In the genomic region with DNA sequence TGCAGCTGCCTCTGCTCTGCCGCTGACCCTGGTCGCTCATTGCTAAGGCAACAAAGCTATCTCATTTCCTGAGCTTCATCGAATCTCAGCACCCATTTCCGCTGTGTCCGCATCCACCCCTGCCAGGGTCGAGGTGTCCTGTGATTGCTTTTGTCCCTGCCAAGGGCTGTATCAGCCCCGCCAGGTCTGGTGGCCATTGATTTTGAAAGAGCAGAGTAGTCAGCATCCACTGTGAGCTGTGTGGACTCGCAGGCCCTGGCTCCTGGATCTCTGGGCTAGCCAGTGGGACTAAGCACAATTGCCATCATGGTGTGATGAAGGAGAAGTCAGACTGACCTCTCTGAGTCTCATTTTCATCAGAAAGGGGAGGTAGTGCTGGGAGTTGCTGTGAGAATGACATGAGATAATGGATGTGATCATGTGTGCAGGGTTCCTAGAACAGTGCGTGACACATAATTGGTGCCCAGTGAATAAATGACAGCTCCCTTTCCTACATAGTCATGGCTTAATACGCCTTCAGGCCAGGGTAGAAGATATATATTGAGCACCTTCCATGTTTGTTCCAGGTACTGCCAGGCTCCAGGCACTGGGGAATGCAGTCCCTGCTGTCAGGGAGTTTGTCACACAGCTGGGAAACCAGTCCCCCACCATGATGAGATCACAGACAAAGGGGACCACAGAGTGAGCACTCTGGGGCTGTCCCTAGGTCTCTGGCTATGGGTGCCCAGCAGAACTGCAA, we compare ENCODE assay signal across 12 cellular contexts. TPM values are rescaled to one million over a fixed set of nuclear protein-coding genes. Genes with fewer than 3 reads are reported as not detected.
DNase-seq lines count a peak whose midpoint lies in the region; ATAC-seq and TF ChIP-seq lines count a peak whose summit lies in the region.
"Had no signal": no experiment of that assay in that cellular context is flagged by ENCODE, and none has a peak within 500 bp of the region (broad histone marks: within the 10 kb centered on the region; RNA-seq: fewer than 3 reads in every experiment).

No MANE protein-coding gene starts in this region.

- no peak overlapping the region for H4K91ac ChIP-seq in H9 (ENCODE audit: insufficient read length, low read depth, low read length)

- H2BK15ac ChIP-seq in H9 (ENCODE audit: low read depth, low read length) = no peak overlapping the region

- intact Hi-C loops in Right ventricle myocardium inferior (cut with DNase I) (no loop called here), lower lobe of right lung (cut with DNase I) (no loop called here)

- H2BK12ac ChIP-seq in H9 (ENCODE audit: insufficient read length, low read depth, low read length) = no peak overlapping the region

- no CpG with 5 or more reads among the region's 10 CpGs for WGBS in H9 (ENCODE audit: extremely low coverage, insufficient read length, low lambda C conversion rate)

- no peak overlapping the region for H3K23ac ChIP-seq in H9 (ENCODE audit: insufficient read length, low read depth, low read length)

- H3K27me3 ChIP-seq in right atrium auricular region (no peaks in the 10 kb centered on the region), lower lobe of right lung (ENCODE audit: low read depth) (no peaks in the 10 kb centered on the region), H9 (ENCODE audit: insufficient read depth, low read length) (no peaks in the 10 kb centered on the region)
- H3K27me3 ChIP-seq: adrenal gland had no signal

- H2AK5ac ChIP-seq in H9 (ENCODE audit: insufficient read length, low read length) = no peak overlapping the region

- H3K36me3 Mint-ChIP-seq in brain = peaks cover 1% of the 10 kb centered on the region
- H3K36me3 Mint-ChIP-seq in type B pancreatic cell = no peaks in the 10 kb centered on the region
- H3K36me3 Mint-ChIP-seq in H9 (ENCODE audit: insufficient read depth in 1 of 3, low read depth in 3 of 3) = no peaks in the 10 kb centered on the region; a peak in 1 of 7 replicates

- ATAC-seq in Right ventricle myocardium inferior (peak; percentile 11), lower lobe of right lung (peak in 1 of 2 donors; percentile 60)

- no peak overlapping the region for H4K5ac ChIP-seq in H9 (ENCODE audit: insufficient read length, low read depth, low read length)

- no peak overlapping the region for H2BK20ac ChIP-seq in H9 (ENCODE audit: low read depth, low read length, poor library complexity, severe bottlenecking)

- H3K4me2 ChIP-seq in H9 (ENCODE audit: insufficient read depth, insufficient read length, low read length) = no peak overlapping the region

- H3K18ac ChIP-seq in H9 (ENCODE audit: insufficient read length, low read depth, low read length) = no peak overlapping the region

- POLR2A ChIA-PET in GM10248 (lab: Yijun Ruan, JAX) = no interaction called here

- H3K56ac ChIP-seq in H9 (ENCODE audit: insufficient read length, low read depth, low read length) = no peak overlapping the region

- no peaks in the 10 kb centered on the region for H3K79me2 ChIP-seq in H9 (ENCODE audit: insufficient read depth, low read length)

- no peak overlapping the region for H2BK5ac ChIP-seq in H9 (ENCODE audit: insufficient read length, low read length)

- no peaks in the 10 kb centered on the region for H4K20me1 ChIP-seq in H9 (ENCODE audit: control insufficient read depth, insufficient read depth, insufficient read length)

- no peak overlapping the region for H4K8ac ChIP-seq in H9 (replicated peaks; ENCODE audit: insufficient read length, low read depth, low read length)

- H3K4me3 Mint-ChIP-seq in brain (peak overlapping the region in 1 of 5 experiments; percentile 25), type B pancreatic cell (no peak overlapping the region), H9 (no peak overlapping the region)

- H2BK120ac ChIP-seq in H9 (ENCODE audit: low read depth, low read length, poor library complexity, severe bottlenecking) = no peak overlapping the region

- H3K36me3 ChIP-seq in right atrium auricular region (no peaks in the 10 kb centered on the region), lower lobe of right lung (no peaks in the 10 kb centered on the region)
- H3K36me3 ChIP-seq: adrenal gland had no signal

- no peaks in the 10 kb centered on the region for H3K23me2 ChIP-seq in H9 (ENCODE audit: insufficient read length, low read depth, low read length, poor library complexity, severe bottlenecking)

- TF ChIP-seq CTCF in right atrium auricular region (IDR thresholded peaks at IDR 0.05) = no peak
- TF ChIP-seq CTCF in brain (conservative IDR thresholded peaks at IDR 0.05) = no peak
- no peak for TF ChIP-seq CTCF in lower lobe of right lung (IDR thresholded peaks at IDR 0.05)
- no peak for TF ChIP-seq CTCF in type B pancreatic cell (conservative IDR thresholded peaks at IDR 0.05)
- TF ChIP-seq CTCF in H9 (conservative IDR thresholded peaks at IDR 0.05) = no peak
- no peak for TF ChIP-seq CTCF in GM10248 (IDR thresholded peaks at IDR 0.05; ENCODE audit: control extremely low read depth, extremely low read depth, low read depth, missing control alignments)

- H3K79me1 ChIP-seq in H9 (ENCODE audit: insufficient read depth, low read depth, low read length, poor library complexity, severe bottlenecking) = no peaks in the 10 kb centered on the region

- peaks cover 0 to 8% (median 4%) of the 10 kb centered on the region in 5 experiments for H3K9me3 Mint-ChIP-seq in brain
- peaks cover 1% of the 10 kb centered on the region for H3K9me3 Mint-ChIP-seq in type B pancreatic cell
- peaks cover 0 to 2% of the 10 kb centered on the region in 2 experiments; a peak in 4 of 5 replicates for H3K9me3 Mint-ChIP-seq in H9

- H3K27me3 Mint-ChIP-seq in brain = no peaks in the 10 kb centered on the region
- no peaks in the 10 kb centered on the region for H3K27me3 Mint-ChIP-seq in type B pancreatic cell
- H3K27me3 Mint-ChIP-seq in H9 (ENCODE audit: low read depth) = peaks cover 2% of the 10 kb centered on the region

- no peak overlapping the region for H3K4ac ChIP-seq in H9 (ENCODE audit: low read depth, low read length)

- no peak overlapping the region for H3K9ac ChIP-seq in H9 (ENCODE audit: extremely low read depth, insufficient read length, low read length)

- H3K4me1 Mint-ChIP-seq in brain (peaks cover 43% of the 10 kb centered on the region), type B pancreatic cell (ENCODE audit: unreplicated experiment) (peaks cover 28% of the 10 kb centered on the region), H9 (peaks cover 4 to 14% of the 10 kb centered on the region in 2 experiments)

- H2AFZ ChIP-seq in H9 (ENCODE audit: low read length) = no peak overlapping the region

- H3K14ac ChIP-seq in H9 (ENCODE audit: insufficient read depth, low read length) = no peak overlapping the region

- H3K4me3 ChIP-seq in right atrium auricular region (no peak overlapping the region), lower lobe of right lung (no peak overlapping the region)
- H3K4me3 ChIP-seq: adrenal gland had no signal

- CTCF ChIA-PET in GM10248 (lab: Yijun Ruan, JAX) = interaction anchor here (1.2 to 3.9 kb wide), 3 partner anchors 11 to 152 kb away, joined by 3 to 24 read pairs (median 3); no protein-coding TSS in a partner anchor

- H3K27ac Mint-ChIP-seq in brain (peak overlapping the region; percentile 22 to 97 (median 83)), type B pancreatic cell (peak overlapping the region; percentile 7), H9 (no peak overlapping the region; a peak in 2 of 7 replicates)

- H3K27ac ChIP-seq in right atrium auricular region = no peak overlapping the region
- peak overlapping the region; percentile 32 for H3K27ac ChIP-seq in lower lobe of right lung
- H3K27ac ChIP-seq in H9 (ENCODE audit: insufficient read length, low read depth, low read length) = no peak overlapping the region

- H3K4me1 ChIP-seq in right atrium auricular region (peaks cover 0 to 39% of the 10 kb centered on the region in 2 donors), lower lobe of right lung (peaks cover 53% of the 10 kb centered on the region), H9 (ENCODE audit: insufficient read depth, low read length) (0 out of 2 replicates have a peak, but pooled peaks cover 2% of the 10 kb centered on the region)
- H3K4me1 ChIP-seq: adrenal gland had no signal

- no peak for DNase-seq in Right ventricle myocardium inferior (ENCODE audit: missing footprints)
- no peak for DNase-seq in right atrium auricular region (ENCODE audit: low spot score)
- peak; percentile 55 for DNase-seq in lower lobe of right lung
- no peak for DNase-seq in type B pancreatic cell (ENCODE audit: extremely low spot score, unreplicated experiment)
- DNase-seq in H9 = no peak
- DNase-seq in putamen (ENCODE audit: low spot score) = no peak
- no peak for DNase-seq in GM10248 (ENCODE audit: extremely low spot score)
- DNase-seq: activated T-cell treated with anti-CD3 and anti-CD28 coated beads for 4 hours, cortex of kidney, SIG-M5 had no signal

- H3K9me3 ChIP-seq in right atrium auricular region (no peaks in the 10 kb centered on the region), lower lobe of right lung (no peaks in the 10 kb centered on the region), H9 (ENCODE audit: control insufficient read depth, low read depth, low read length) (no peaks in the 10 kb centered on the region)
- H3K9me3 ChIP-seq: adrenal gland had no signal

- H3T11ph ChIP-seq in H9 (ENCODE audit: low read length) = no peak overlapping the region

RNA-seq across cellular contexts. Expression of a gene that starts 32.1 kb away (rescaled TPM):
- total RNA-seq in Right ventricle myocardium inferior (69.0 TPM), right atrium auricular region (10 to 100 TPM; 16.3 to 32.1 TPM), lower lobe of right lung (24.5 TPM), type B pancreatic cell (ENCODE audit: low replicate concordance) (38.1 and 44.9 TPM in 2 replicates), H9 (2021) (20.5 and 21.6 TPM in 2 replicates)
- polyA plus RNA-seq in brain (ENCODE audit: insufficient read depth, low read depth, low replicate concordance) = 55.4 TPM

Comparison
In these comparisons a context has a peak if more than half of its experiments do, and no peak if none do; other contexts are left out.
1. H3K27ac Mint-ChIP-seq: peak in brain (5 of 5) and type B pancreatic cell (single experiment); none in H9 (0 of 3).